ENCODE assay signal across 1 cellular context in the genomic region with DNA sequence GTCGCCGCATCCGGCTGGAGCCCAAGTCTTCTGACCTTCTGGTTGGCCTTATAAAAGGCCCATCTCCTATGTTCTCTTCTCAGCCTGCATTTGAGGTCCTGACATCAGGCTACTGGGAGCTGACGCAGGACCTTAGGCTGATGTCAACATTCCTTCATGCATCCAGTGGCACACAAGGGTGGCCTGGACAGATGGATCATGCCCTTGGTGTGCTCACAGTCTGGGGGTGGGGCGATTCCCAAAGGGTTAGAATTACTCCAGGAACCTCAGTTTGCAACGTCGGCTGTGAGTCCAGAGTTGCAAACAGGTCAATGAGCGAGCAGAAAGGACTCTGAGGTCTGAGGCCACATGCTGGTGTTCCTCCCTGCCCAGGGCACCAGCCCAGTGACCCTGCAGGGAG.
TF ChIP-seq lines count a peak whose summit lies in the region.

No MANE protein-coding gene starts in this region.

TF ChIP-seq in H1, 55 proteins besides CTCF, POLR2A, EP300 and RAD21:
- TF ChIP-seq, protein P1, sequence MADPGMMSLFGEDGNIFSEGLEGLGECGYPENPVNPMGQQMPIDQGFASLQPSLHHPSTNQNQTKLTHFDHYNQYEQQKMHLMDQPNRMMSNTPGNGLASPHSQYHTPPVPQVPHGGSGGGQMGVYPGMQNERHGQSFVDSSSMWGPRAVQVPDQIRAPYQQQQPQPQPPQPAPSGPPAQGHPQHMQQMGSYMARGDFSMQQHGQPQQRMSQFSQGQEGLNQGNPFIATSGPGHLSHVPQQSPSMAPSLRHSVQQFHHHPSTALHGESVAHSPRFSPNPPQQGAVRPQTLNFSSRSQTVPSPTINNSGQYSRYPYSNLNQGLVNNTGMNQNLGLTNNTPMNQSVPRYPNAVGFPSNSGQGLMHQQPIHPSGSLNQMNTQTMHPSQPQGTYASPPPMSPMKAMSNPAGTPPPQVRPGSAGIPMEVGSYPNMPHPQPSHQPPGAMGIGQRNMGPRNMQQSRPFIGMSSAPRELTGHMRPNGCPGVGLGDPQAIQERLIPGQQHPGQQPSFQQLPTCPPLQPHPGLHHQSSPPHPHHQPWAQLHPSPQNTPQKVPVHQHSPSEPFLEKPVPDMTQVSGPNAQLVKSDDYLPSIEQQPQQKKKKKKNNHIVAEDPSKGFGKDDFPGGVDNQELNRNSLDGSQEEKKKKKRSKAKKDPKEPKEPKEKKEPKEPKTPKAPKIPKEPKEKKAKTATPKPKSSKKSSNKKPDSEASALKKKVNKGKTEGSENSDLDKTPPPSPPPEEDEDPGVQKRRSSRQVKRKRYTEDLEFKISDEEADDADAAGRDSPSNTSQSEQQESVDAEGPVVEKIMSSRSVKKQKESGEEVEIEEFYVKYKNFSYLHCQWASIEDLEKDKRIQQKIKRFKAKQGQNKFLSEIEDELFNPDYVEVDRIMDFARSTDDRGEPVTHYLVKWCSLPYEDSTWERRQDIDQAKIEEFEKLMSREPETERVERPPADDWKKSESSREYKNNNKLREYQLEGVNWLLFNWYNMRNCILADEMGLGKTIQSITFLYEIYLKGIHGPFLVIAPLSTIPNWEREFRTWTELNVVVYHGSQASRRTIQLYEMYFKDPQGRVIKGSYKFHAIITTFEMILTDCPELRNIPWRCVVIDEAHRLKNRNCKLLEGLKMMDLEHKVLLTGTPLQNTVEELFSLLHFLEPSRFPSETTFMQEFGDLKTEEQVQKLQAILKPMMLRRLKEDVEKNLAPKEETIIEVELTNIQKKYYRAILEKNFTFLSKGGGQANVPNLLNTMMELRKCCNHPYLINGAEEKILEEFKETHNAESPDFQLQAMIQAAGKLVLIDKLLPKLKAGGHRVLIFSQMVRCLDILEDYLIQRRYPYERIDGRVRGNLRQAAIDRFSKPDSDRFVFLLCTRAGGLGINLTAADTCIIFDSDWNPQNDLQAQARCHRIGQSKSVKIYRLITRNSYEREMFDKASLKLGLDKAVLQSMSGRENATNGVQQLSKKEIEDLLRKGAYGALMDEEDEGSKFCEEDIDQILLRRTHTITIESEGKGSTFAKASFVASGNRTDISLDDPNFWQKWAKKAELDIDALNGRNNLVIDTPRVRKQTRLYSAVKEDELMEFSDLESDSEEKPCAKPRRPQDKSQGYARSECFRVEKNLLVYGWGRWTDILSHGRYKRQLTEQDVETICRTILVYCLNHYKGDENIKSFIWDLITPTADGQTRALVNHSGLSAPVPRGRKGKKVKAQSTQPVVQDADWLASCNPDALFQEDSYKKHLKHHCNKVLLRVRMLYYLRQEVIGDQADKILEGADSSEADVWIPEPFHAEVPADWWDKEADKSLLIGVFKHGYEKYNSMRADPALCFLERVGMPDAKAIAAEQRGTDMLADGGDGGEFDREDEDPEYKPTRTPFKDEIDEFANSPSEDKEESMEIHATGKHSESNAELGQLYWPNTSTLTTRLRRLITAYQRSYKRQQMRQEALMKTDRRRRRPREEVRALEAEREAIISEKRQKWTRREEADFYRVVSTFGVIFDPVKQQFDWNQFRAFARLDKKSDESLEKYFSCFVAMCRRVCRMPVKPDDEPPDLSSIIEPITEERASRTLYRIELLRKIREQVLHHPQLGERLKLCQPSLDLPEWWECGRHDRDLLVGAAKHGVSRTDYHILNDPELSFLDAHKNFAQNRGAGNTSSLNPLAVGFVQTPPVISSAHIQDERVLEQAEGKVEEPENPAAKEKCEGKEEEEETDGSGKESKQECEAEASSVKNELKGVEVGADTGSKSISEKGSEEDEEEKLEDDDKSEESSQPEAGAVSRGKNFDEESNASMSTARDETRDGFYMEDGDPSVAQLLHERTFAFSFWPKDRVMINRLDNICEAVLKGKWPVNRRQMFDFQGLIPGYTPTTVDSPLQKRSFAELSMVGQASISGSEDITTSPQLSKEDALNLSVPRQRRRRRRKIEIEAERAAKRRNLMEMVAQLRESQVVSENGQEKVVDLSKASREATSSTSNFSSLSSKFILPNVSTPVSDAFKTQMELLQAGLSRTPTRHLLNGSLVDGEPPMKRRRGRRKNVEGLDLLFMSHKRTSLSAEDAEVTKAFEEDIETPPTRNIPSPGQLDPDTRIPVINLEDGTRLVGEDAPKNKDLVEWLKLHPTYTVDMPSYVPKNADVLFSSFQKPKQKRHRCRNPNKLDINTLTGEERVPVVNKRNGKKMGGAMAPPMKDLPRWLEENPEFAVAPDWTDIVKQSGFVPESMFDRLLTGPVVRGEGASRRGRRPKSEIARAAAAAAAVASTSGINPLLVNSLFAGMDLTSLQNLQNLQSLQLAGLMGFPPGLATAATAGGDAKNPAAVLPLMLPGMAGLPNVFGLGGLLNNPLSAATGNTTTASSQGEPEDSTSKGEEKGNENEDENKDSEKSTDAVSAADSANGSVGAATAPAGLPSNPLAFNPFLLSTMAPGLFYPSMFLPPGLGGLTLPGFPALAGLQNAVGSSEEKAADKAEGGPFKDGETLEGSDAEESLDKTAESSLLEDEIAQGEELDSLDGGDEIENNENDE (IDR thresholded peaks at IDR 0.05; ENCODE audit: insufficient replicate concordance, low read length), result no peak
- TF ChIP-seq CHD1 (IDR thresholded peaks at IDR 0.05; ENCODE audit: low read depth, low read length) (no peak), TAF1 (IDR thresholded peaks at IDR 0.05; ENCODE audit: low read depth, low read length) (no peak), KDM1A (IDR thresholded peaks at IDR 0.05; ENCODE audit: borderline replicate concordance, low read length) (no peak), POU5F1 (IDR thresholded peaks at IDR 0.05; ENCODE audit: low read depth, low read length) (no peak), HDAC2 (IDR thresholded peaks at IDR 0.05; ENCODE audit: borderline replicate concordance in 1 of 2, low read depth in 2 of 2, low read length in 2 of 2) (no peak), PHF8 (conservative IDR thresholded peaks at IDR 0.05; ENCODE audit: low read depth, low read length) (no peak)
